In genomic region chr9:120737411-120737810, GRCh38 we compare ENCODE assay signal across 28 cellular contexts.
"Had no signal": no experiment of that assay in that cellular context is flagged by ENCODE, and none has a peak within 500 bp of the region (broad histone marks: within the 10 kb centered on the region; RNA-seq: fewer than 3 reads in every experiment).

No MANE protein-coding gene starts in this region.

- DNase-seq: activated CD4-positive, alpha-beta memory T cell treated with anti-CD3 and anti-CD28 coated beads, Interleukin-2, amount 10 ng/mL, durations not matched to agents 7 days and 5 days; activated CD4-positive, alpha-beta T cell treated with anti-CD3 and anti-CD28 coated beads, Interleukin-2, amount 10 ng/mL, durations not matched to agents 7 days and 5 days; activated CD4-positive, CD25-positive, alpha-beta regulatory T cell treated with anti-CD3 and anti-CD28 coated beads, Interleukin-2, amount 50 U/mL, for 72 hours; activated CD8-positive, alpha-beta memory T cell treated with anti-CD3 and anti-CD28 coated beads, Interleukin-2, amount 50 U/mL, for 48 hours; activated gamma-delta T cell treated with Interleukin-2 at 50 U/mL for 16 hours; activated naive CD8-positive, alpha-beta T cell treated with anti-CD3 and anti-CD28 coated beads, Interleukin-2, amount 50 U/mL, for 24 hours; activated T-cell treated with anti-CD3 and anti-CD28 coated beads, Interleukin-2, amount 50 U/mL, for 4 hours; central memory CD4-positive, alpha-beta T cell; foreskin fibroblast; head of caudate nucleus; hippocampal formation; left colon; midbrain; naive thymus-derived CD4-positive, alpha-beta T cell; nucleus accumbens; pancreas; retina; sigmoid colon; small intestine; stimulated activated naive CD4-positive, alpha-beta T cell; T-helper 17 cell; T1000; testis; transverse colon had no signal

- H3K4me3 ChIP-seq: breast epithelium, pancreas, prostate gland, sigmoid colon, testis, transverse colon had no signal

- H3K36me3 ChIP-seq: breast epithelium, pancreas, prostate gland, sigmoid colon, transverse colon had no signal

- H3K27me3 ChIP-seq: breast epithelium, pancreas, sigmoid colon, testis, transverse colon had no signal

- ATAC-seq: activated naive CD8-positive, alpha-beta T cell treated with anti-CD3 and anti-CD28 coated beads, Interleukin-2, amount 50 U/mL, for 24 hours; activated T-cell treated with anti-CD3 and anti-CD28 coated beads, Interleukin-2, amount 50 U/mL, for 4 hours; activated T-helper 17 cell treated with anti-CD3 and anti-CD28 coated beads, Interleukin-2, amount 50 U/mL, for 72 hours; esophagus mucosa; left colon; naive thymus-derived CD4-positive, alpha-beta T cell; pancreas; T-helper 17 cell had no signal

- H3K27ac ChIP-seq: breast epithelium, pancreas, prostate gland, sigmoid colon, testis, transverse colon had no signal

- H3K4me1 ChIP-seq: breast epithelium, prostate gland, testis, transverse colon had no signal

- H3K9me3 ChIP-seq: breast epithelium, pancreas, prostate gland, sigmoid colon, testis, transverse colon had no signal
